Comparison of ENCODE assay signal across 21 cellular contexts in the genomic region with DNA sequence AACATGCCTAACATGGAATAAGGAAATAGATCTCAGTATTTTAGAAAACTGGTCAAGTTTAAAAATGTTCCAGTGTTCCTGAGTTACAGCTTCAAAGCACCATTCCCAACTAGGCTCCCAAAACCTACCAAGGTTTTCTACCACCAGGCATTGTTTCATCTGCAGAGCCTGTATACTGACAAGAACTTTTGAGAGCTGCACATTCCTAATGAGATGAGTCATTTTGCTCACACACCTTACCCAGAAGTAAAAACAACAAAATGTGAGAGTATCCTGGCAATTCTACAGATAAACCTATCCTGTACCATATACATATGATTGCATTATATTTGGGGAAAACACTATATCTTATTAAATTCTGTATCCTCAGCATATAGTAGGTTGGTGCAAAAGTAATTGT.
A peak's percentile ranks its signal among the peaks of the same experiment; 100 is the strongest.
DNase-seq lines count a peak whose midpoint lies in the region; TF ChIP-seq lines count a peak whose summit lies in the region.
"Had no signal": no experiment of that assay in that cellular context is flagged by ENCODE, and none has a peak within 500 bp of the region (broad histone marks: within the 10 kb centered on the region; RNA-seq: fewer than 3 reads in every experiment).

No MANE protein-coding gene starts in this region.

- DNase-seq in SIG-M5 treated with dmso at 0.1 percent for 504 hours (lab: John Stamatoyannopoulos, UW; ENCODE audit: unreplicated experiment) (peak; percentile 8), SIG-M5 (lab: John Stamatoyannopoulos, UW) (no peak), mammary epithelial cell (peak; percentile 44), kidney tubule cell (ENCODE audit: low spot score) (peak; percentile 40), type B pancreatic cell (ENCODE audit: extremely low spot score, unreplicated experiment) (no peak), hypothalamus (lab: John Stamatoyannopoulos, UW) (no peak), neural progenitor cell (ENCODE audit: low spot score) (no peak), GM20000 (ENCODE audit: low spot score) (no peak)
- DNase-seq: 8988T; Calu3; CD4-positive, alpha-beta memory T cell; DMS79; H9; NCI-H1092 treated with DMSO at 0.1 percent for 48 hours; NCI-H2081; NCI-H2171; NCI-H446; NCI-H526; OCI-M1; SHP77 had no signal

- H3K27ac ChIP-seq in mammary epithelial cell (ENCODE audit: insufficient read depth, low read depth, low read length) (no peak overlapping the region), neural progenitor cell (no peak overlapping the region)
- H3K27ac ChIP-seq: BLaER1 treated with 17β-estradiol and CSF1 and Interleukin-3, amounts not matched to agents 10 nM and 100 nM had no signal

- H3K9me3 ChIP-seq in mammary epithelial cell (replicated peaks; ENCODE audit: insufficient read depth, low read length) (no peaks in the 10 kb centered on the region), neural progenitor cell (ENCODE audit: low read depth) (no peaks in the 10 kb centered on the region)
- H3K9me3 ChIP-seq: BLaER1 treated with 17β-estradiol and CSF1 and Interleukin-3, amounts not matched to agents 10 nM and 100 nM had no signal

- H3K36me3 ChIP-seq in mammary epithelial cell (ENCODE audit: insufficient read depth, low read length) = no peaks in the 10 kb centered on the region
- no peaks in the 10 kb centered on the region for H3K36me3 ChIP-seq in neural progenitor cell

- H3K4me1 Mint-ChIP-seq in type B pancreatic cell (ENCODE audit: unreplicated experiment) = peaks cover 14% of the 10 kb centered on the region
- no peaks in the 10 kb centered on the region for H3K4me1 Mint-ChIP-seq in neural progenitor cell
- H3K4me1 Mint-ChIP-seq: CD4-positive, alpha-beta memory T cell; H9 had no signal

- dilution Hi-C loops in mammary epithelial cell (cut with HindIII; ENCODE audit: low sequenced_read_pairs) = no loop called here

- H3K79me2 ChIP-seq in mammary epithelial cell (ENCODE audit: insufficient read depth, low read length) (no peaks in the 10 kb centered on the region), neural progenitor cell (ENCODE audit: low read depth) (no peaks in the 10 kb centered on the region)

- in situ Hi-C loops in mammary epithelial cell (cut with MboI; ENCODE audit: low sequenced_read_pairs in 2 of 2) = no loop called here

- H3K27ac Mint-ChIP-seq in type B pancreatic cell (peak overlapping the region; percentile 33), neural progenitor cell (no peak overlapping the region)
- H3K27ac Mint-ChIP-seq: CD4-positive, alpha-beta memory T cell; H9 had no signal

- H3F3A ChIP-seq in neural progenitor cell (ENCODE audit: low read depth) = no peaks in the 10 kb centered on the region

- H2AFZ ChIP-seq in mammary epithelial cell (ENCODE audit: low read depth, low read length) (no peak overlapping the region), neural progenitor cell (replicated peaks) (no peak overlapping the region)

- H3K27me3 Mint-ChIP-seq in type B pancreatic cell (no peaks in the 10 kb centered on the region), neural progenitor cell (ENCODE audit: insufficient read depth, low read depth) (peaks cover 4% of the 10 kb centered on the region)

- no TSS peak for BruUV-seq in mammary epithelial cell (replicated peaks; lab: Mats Ljungman, UMichigan)

- no peak overlapping the region for H3K4me3 Mint-ChIP-seq in type B pancreatic cell
- H3K4me3 Mint-ChIP-seq in neural progenitor cell = no peak overlapping the region
- H3K4me3 Mint-ChIP-seq: CD4-positive, alpha-beta memory T cell; H9 had no signal

- intact Hi-C loops in mammary epithelial cell (cut with micrococcal nuclease) = no loop called here

- no peaks in the 10 kb centered on the region for H4K20me1 ChIP-seq in mammary epithelial cell (ENCODE audit: insufficient read depth, low read length)
- H4K20me1 ChIP-seq in neural progenitor cell (ENCODE audit: low read depth) = no peaks in the 10 kb centered on the region
- H4K20me1 ChIP-seq: BLaER1 treated with 17β-estradiol and CSF1 and Interleukin-3, amounts not matched to agents 10 nM and 100 nM had no signal

- H3K4me2 ChIP-seq in mammary epithelial cell (ENCODE audit: insufficient read depth, low read depth, low read length) (no peak overlapping the region), neural progenitor cell (no peak overlapping the region)
- H3K4me2 ChIP-seq: BLaER1 treated with 17β-estradiol and CSF1 and Interleukin-3, amounts not matched to agents 10 nM and 100 nM had no signal

- H3K9ac ChIP-seq in mammary epithelial cell (ENCODE audit: insufficient read depth, low read length) (no peak overlapping the region), neural progenitor cell (no peak overlapping the region)
- H3K9ac ChIP-seq: BLaER1 treated with 17β-estradiol and CSF1 and Interleukin-3, amounts not matched to agents 10 nM and 100 nM had no signal

- H3K9me3 Mint-ChIP-seq in type B pancreatic cell (peaks cover 5% of the 10 kb centered on the region), neural progenitor cell (no peaks in the 10 kb centered on the region)
- H3K9me3 Mint-ChIP-seq: CD4-positive, alpha-beta memory T cell; H9 had no signal

- CTCF ChIA-PET in mammary epithelial cell (lab: Charles Lee; ENCODE audit: low non-redundant PET) = no interaction called here

- no peaks in the 10 kb centered on the region for H3K36me3 Mint-ChIP-seq in type B pancreatic cell
- no peaks in the 10 kb centered on the region for H3K36me3 Mint-ChIP-seq in neural progenitor cell
- H3K36me3 Mint-ChIP-seq: CD4-positive, alpha-beta memory T cell had no signal

- H3K4me3 ChIP-seq in mammary epithelial cell (replicated peaks in 1 of 3; ENCODE audit: insufficient read depth in 1 of 3, low read depth in 2 of 3, low read length in 3 of 3) (no peak overlapping the region), neural progenitor cell (no peak overlapping the region)
- H3K4me3 ChIP-seq: BLaER1 treated with 17β-estradiol and CSF1 and Interleukin-3, amounts not matched to agents 10 nM and 100 nM had no signal

- H3K4me1 ChIP-seq in mammary epithelial cell (ENCODE audit: insufficient read depth, low read length) = no peaks in the 10 kb centered on the region
- H3K4me1 ChIP-seq in neural progenitor cell = no peaks in the 10 kb centered on the region
- H3K4me1 ChIP-seq: BLaER1 treated with 17β-estradiol and CSF1 and Interleukin-3, amounts not matched to agents 10 nM and 100 nM had no signal

- H3K27me3 ChIP-seq in mammary epithelial cell (ENCODE audit: insufficient read depth, low read length) (no peaks in the 10 kb centered on the region), neural progenitor cell (no peaks in the 10 kb centered on the region)
- H3K27me3 ChIP-seq: BLaER1 treated with 17β-estradiol and CSF1 and Interleukin-3, amounts not matched to agents 10 nM and 100 nM had no signal

- TF ChIP-seq CTCF in mammary epithelial cell (conservative IDR thresholded peaks at IDR 0.05 in 1 of 2, IDR thresholded peaks at IDR 0.05 in 1 of 2; ENCODE audit: extremely low read depth in 1 of 2, insufficient read depth in 1 of 2, low read depth in 1 of 2, low read length in 2 of 2) (no peak), type B pancreatic cell (conservative IDR thresholded peaks at IDR 0.05) (no peak), neural progenitor cell (IDR thresholded peaks at IDR 0.05) (no peak), GM20000 (IDR thresholded peaks at IDR 0.05; ENCODE audit: extremely low read depth, missing control alignments) (no peak)

Comparison
In these comparisons a context has a peak if more than half of its experiments do, and no peak if none do; other contexts are left out.
1. DNase-seq: peak in SIG-M5 treated with dmso at 0.1 percent for 504 hours (single experiment), mammary epithelial cell (single experiment) and kidney tubule cell (single experiment); none in SIG-M5 (single experiment), type B pancreatic cell (single experiment), hypothalamus (0 of 51), neural progenitor cell (single experiment) and GM20000 (single experiment).